8 cellular contexts compared by ENCODE assay signal in the genomic region with DNA sequence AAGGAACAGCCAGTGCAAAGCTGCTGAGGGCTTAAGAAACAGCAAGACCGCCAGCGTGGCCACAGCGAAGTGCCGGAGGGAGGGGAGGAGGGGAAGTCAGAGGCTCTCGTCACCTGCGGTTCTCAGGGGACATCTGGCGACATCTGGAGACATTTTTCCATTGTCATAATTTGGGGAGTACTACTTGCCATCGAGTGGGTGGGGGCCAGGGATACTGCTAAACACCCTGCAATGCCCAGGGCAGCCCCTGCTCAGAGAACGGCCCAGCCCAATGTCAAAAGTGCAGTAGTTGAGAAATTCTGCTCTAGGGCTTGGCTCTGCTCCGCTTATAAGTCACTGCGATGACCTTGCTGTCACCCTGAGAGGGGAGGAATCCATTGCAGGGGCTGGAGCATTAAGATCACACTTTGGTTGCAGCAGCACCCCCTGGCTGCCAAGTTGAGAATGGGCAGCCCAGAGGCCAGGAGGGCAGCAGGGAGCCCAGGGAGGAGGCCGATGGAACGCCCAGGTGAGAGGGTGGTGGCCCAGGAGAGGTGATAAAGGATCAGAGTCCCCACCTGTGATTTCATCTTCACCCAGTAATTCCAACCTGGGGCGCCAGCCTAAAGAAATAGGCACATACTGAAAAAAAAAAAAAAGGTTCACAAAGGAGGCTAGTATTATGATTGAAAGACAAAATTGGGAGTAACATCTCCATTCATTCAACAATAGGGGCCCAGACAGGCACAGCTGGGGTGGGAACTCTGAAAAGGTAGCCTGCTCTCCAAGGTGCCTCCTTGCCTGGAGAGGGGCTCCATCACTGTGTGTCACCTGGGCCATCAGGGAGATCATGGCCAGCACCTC.
DNase-seq lines count a peak whose midpoint lies in the region; ATAC-seq and TF ChIP-seq lines count a peak whose summit lies in the region.

No MANE protein-coding gene starts in this region.

- H3K9me2 ChIP-seq in MM.1S (replicated peaks; ENCODE audit: insufficient read depth, low read length): no peaks in the 10 kb centered on the region

- H3K4me1 Mint-ChIP-seq in brain: peaks cover 6% of the 10 kb centered on the region

- H3K27ac ChIP-seq in cardiac muscle cell: no peak overlapping the region
- peak overlapping the region; percentile 17; the same call in 1 of the 2 replicates for H3K27ac ChIP-seq in MM.1S (ENCODE audit: low read length)
- no peak overlapping the region for H3K27ac ChIP-seq in lower lobe of right lung

- H3K27me3 Mint-ChIP-seq in brain: peaks cover 3% of the 10 kb centered on the region

- H3K27ac Mint-ChIP-seq in brain: no peak overlapping the region

- DNase-seq in cardiac muscle cell (ENCODE audit: low read depth in 1 of 2, low spot score in 1 of 2) (peak; percentile 40 to 70), Right ventricle myocardium superior (no peak), MM.1S (peak; percentile 76), lower lobe of right lung (no peak), NCI-H774 (lab: John Stamatoyannopoulos, UW) (no peak)

- peak overlapping the region; percentile 42; the same call in 1 of the 2 replicates for H3K4me2 ChIP-seq in MM.1S (ENCODE audit: low read depth, low read length)

- no peaks in the 10 kb centered on the region for H3K36me3 Mint-ChIP-seq in brain

- intact Hi-C loops in Right ventricle myocardium superior (cut with DNase I) (no loop called here), lower lobe of right lung (cut with DNase I) (no loop called here)

- TF ChIP-seq CTCF in cardiac muscle cell (IDR thresholded peaks at IDR 0.05; ENCODE audit: low read depth, low read length): peak; percentile 64
- peak; percentile 89 for TF ChIP-seq CTCF in MM.1S (IDR thresholded peaks at IDR 0.05; ENCODE audit: low read length)
- peak; percentile 28 to 65 for TF ChIP-seq CTCF in brain (conservative IDR thresholded peaks at IDR 0.05)
- peak; percentile 49 for TF ChIP-seq CTCF in lower lobe of right lung (IDR thresholded peaks at IDR 0.05)

- peak overlapping the region; percentile 68 for H2AFZ ChIP-seq in MM.1S (ENCODE audit: low read length)

- H3K4me3 Mint-ChIP-seq in brain: no peak overlapping the region

- no peaks in the 10 kb centered on the region for H3F3A ChIP-seq in MM.1S (ENCODE audit: insufficient read depth, low read length)

- H3K36me3 ChIP-seq in cardiac muscle cell: no peaks in the 10 kb centered on the region
- no peaks in the 10 kb centered on the region for H3K36me3 ChIP-seq in MM.1S (replicated peaks; ENCODE audit: insufficient read depth, low read length)
- H3K36me3 ChIP-seq in lower lobe of right lung: no peaks in the 10 kb centered on the region

- H4K20me1 ChIP-seq in MM.1S (ENCODE audit: insufficient read depth, low read length): no peaks in the 10 kb centered on the region

- H3K9me3 ChIP-seq in cardiac muscle cell (ENCODE audit: low read depth) (no peaks in the 10 kb centered on the region), MM.1S (replicated peaks; ENCODE audit: insufficient read depth, low read length) (no peaks in the 10 kb centered on the region), lower lobe of right lung (no peaks in the 10 kb centered on the region)

- ATAC-seq in Right ventricle myocardium superior (ENCODE audit: poor library complexity) (no peak), lower lobe of right lung (no peak), GM21515 (IDR thresholded peaks at IDR 0.05; ENCODE audit: unreplicated experiment) (no peak), HG03135 (IDR thresholded peaks at IDR 0.05; ENCODE audit: unreplicated experiment) (no peak)

- H3K9ac ChIP-seq in MM.1S (ENCODE audit: low read length): peak overlapping the region; percentile 5; the same call in 1 of the 2 replicates

- H3K27me3 ChIP-seq in cardiac muscle cell: no peaks in the 10 kb centered on the region
- no peaks in the 10 kb centered on the region for H3K27me3 ChIP-seq in MM.1S (replicated peaks; ENCODE audit: insufficient read depth, low read length)
- peaks cover 21% of the 10 kb centered on the region for H3K27me3 ChIP-seq in lower lobe of right lung (ENCODE audit: low read depth)

- H3K4me3 ChIP-seq in cardiac muscle cell (no peak overlapping the region), MM.1S (ENCODE audit: low read length) (no peak overlapping the region), lower lobe of right lung (no peak overlapping the region)

- no peaks in the 10 kb centered on the region for H3K4me1 ChIP-seq in cardiac muscle cell (ENCODE audit: low read depth)
- H3K4me1 ChIP-seq in MM.1S (ENCODE audit: low read length): peaks cover 10% of the 10 kb centered on the region; the same call in 1 of the 2 replicates
- no peaks in the 10 kb centered on the region for H3K4me1 ChIP-seq in lower lobe of right lung

- peaks cover 0 to 5% (median 2%) of the 10 kb centered on the region in 5 experiments for H3K9me3 Mint-ChIP-seq in brain

- H3K79me2 ChIP-seq in MM.1S (ENCODE audit: low read length): no peaks in the 10 kb centered on the region

Comparison
In these comparisons a context has a peak if more than half of its experiments do, and no peak if none do; other contexts are left out.
1. DNase-seq: peak in cardiac muscle cell (2 of 2) and MM.1S (single experiment); none in Right ventricle myocardium superior (single experiment), lower lobe of right lung (single experiment) and NCI-H774 (single experiment).
2. Peak in every context shown above with its lines, with median percentiles within 50 percentile points of each other: CTCF ChIP-seq.